Comparison of ENCODE assay signal across 34 cellular contexts in the genomic region with DNA sequence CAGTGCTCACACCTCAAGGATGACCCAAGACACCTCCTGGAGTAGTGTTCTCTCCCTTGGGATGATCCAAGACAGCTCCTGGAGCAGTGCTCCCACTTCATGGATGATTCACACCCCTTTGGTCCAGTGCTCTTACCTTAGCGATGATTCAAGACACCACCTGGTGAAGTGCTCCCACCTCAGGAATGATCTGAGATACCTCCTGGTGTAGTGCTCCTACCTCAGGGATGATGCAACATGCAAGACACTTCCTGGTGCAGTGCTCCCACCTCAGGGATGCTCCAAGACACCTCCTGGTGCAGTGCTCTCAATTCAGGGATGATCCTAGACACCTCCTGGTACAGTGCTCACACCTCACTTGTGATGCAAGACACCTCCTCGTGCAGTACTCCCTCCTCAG.
"Had no signal": no experiment of that assay in that cellular context is flagged by ENCODE, and none has a peak within 500 bp of the region (broad histone marks: within the 10 kb centered on the region; RNA-seq: fewer than 3 reads in every experiment).

No MANE protein-coding gene starts in this region.

- H3K4me2 ChIP-seq: smooth muscle cell had no signal

- ATAC-seq: naive thymus-derived CD8-positive, alpha-beta T cell; natural killer cell treated with Interleukin-12 subunit alpha and Interleukin-12 subunit beta and Interleukin-15 and Interleukin-18, amount 100 ng/mL, for 72 hours; psoas muscle; right cardiac atrium; sciatic nerve; stimulated activated memory B cell treated with anti-CD40 and anti-IgM and Interleukin-4, amounts not matched to agents 10 μg/mL and 1 μg/mL and 100 μg/mL, for 72 hours; stimulated activated naive CD8-positive, alpha-beta T cell treated with anti-CD3 and anti-CD28 coated beads, Interleukin-15, amount 100 ng/mL, for 72 hours; stimulated activated naive CD8-positive, alpha-beta T cell treated with anti-CD3 and anti-CD28 coated beads, Interleukin-15, Interleukin-2, amounts not matched to agents 100 U/mL and 50 U/mL, for 24 hours had no signal

- H3K27me3 Mint-ChIP-seq: stimulated activated memory B cell treated with anti-CD40 and anti-IgM and Interleukin-4, amounts not matched to agents 10 μg/mL and 1 μg/mL and 100 μg/mL, for 72 hours had no signal

- H3K9me3 ChIP-seq: neutrophil, ovary, testis, transverse colon, vagina had no signal

- H3K36me3 ChIP-seq: neutrophil, ovary, spleen, suprapubic skin, tibial artery, transverse colon, upper lobe of left lung, vagina had no signal

- H3K27ac Mint-ChIP-seq: naive B cell; naive thymus-derived CD8-positive, alpha-beta T cell; natural killer cell treated with Interleukin-12 subunit alpha and Interleukin-12 subunit beta and Interleukin-15 and Interleukin-18, amount 100 ng/mL, for 72 hours; nephron progenitor cell; progenitor cell of endocrine pancreas; stimulated activated memory B cell treated with anti-CD40 and anti-IgM and Interleukin-4, amounts not matched to agents 10 μg/mL and 1 μg/mL and 100 μg/mL, for 72 hours had no signal

- DNase-seq: naive B cell; nephron progenitor cell; nucleus accumbens; ovary; posterior cingulate gyrus; psoas muscle; right cardiac atrium; spleen; stimulated activated CD4-positive, alpha-beta T cell treated with anti-CD3 and anti-CD28 coated beads, Interleukin-12 subunit alpha, Interleukin-12 subunit beta, amount 100 ng/mL, for 4 hours; stimulated activated CD4-positive, alpha-beta T cell treated with anti-CD3 and anti-CD28 coated beads, Interleukin-1b, Interleukin-23, amount 100 ng/mL, for 48 hours; stimulated activated CD4-positive, alpha-beta T cell treated with anti-CD3 and anti-CD28 coated beads, Interleukin-4, amount 100 ng/mL, for 1 hour; stimulated activated CD4-positive, alpha-beta T cell treated with anti-CD3 and anti-CD28 coated beads, Interleukin-4, amount 100 ng/mL, for 4 hours; stimulated activated CD8-positive, alpha-beta memory T cell treated with anti-CD3 and anti-CD28 coated beads, Interleukin-4, amount 100 ng/mL, for 48 hours; stimulated activated naive CD4-positive, alpha-beta T cell; stimulated activated naive CD8-positive, alpha-beta T cell treated with anti-CD3 and anti-CD28 coated beads, Interleukin-15, amount 100 ng/mL, for 72 hours; stimulated activated naive CD8-positive, alpha-beta T cell treated with anti-CD3 and anti-CD28 coated beads, Interleukin-15, Interleukin-2, amounts not matched to agents 100 U/mL and 50 U/mL, for 24 hours; substantia nigra; testis; tibial artery; transverse colon; upper lobe of left lung had no signal

- H3K4me3 Mint-ChIP-seq: naive B cell; natural killer cell treated with Interleukin-12 subunit alpha and Interleukin-12 subunit beta and Interleukin-15 and Interleukin-18, amount 100 ng/mL, for 72 hours; nephron progenitor cell; neural crest cell; stimulated activated memory B cell treated with anti-CD40 and anti-IgM and Interleukin-4, amounts not matched to agents 10 μg/mL and 1 μg/mL and 100 μg/mL, for 72 hours; stimulated activated naive CD8-positive, alpha-beta T cell treated with anti-CD3 and anti-CD28 coated beads, Interleukin-15, amount 100 ng/mL, for 72 hours had no signal

- H3K36me3 Mint-ChIP-seq: natural killer cell treated with Interleukin-12 subunit alpha and Interleukin-12 subunit beta and Interleukin-15 and Interleukin-18, amount 100 ng/mL, for 72 hours; stimulated activated memory B cell treated with anti-CD40 and anti-IgM and Interleukin-4, amounts not matched to agents 10 μg/mL and 1 μg/mL and 100 μg/mL, for 72 hours had no signal

- FAIRE-seq: urothelium cell line had no signal

- H3K9ac ChIP-seq: parathyroid adenoma had no signal

- H2AFZ ChIP-seq: parathyroid adenoma had no signal

- H3K27ac ChIP-seq: neutrophil, ovary, parathyroid adenoma, psoas muscle, skin epidermis, spleen, suprapubic skin, testis, tibial artery, transverse colon, upper lobe of left lung, vagina had no signal

- H3K4me3 ChIP-seq: ovary, psoas muscle, skin epidermis, smooth muscle cell, spleen, suprapubic skin, testis, tibial artery, transverse colon, upper lobe of left lung, vagina had no signal

- H3K79me2 ChIP-seq: parathyroid adenoma had no signal

- H3K27me3 ChIP-seq: neutrophil, ovary, suprapubic skin, testis, transverse colon, upper lobe of left lung, vagina had no signal

- H3K4me1 ChIP-seq: parathyroid adenoma, psoas muscle, spleen, suprapubic skin, testis, tibial artery, transverse colon, vagina had no signal

- H3K4me1 Mint-ChIP-seq: naive B cell; naive thymus-derived CD8-positive, alpha-beta T cell; neural crest cell; stimulated activated memory B cell treated with anti-CD40 and anti-IgM and Interleukin-4, amounts not matched to agents 10 μg/mL and 1 μg/mL and 100 μg/mL, for 72 hours; stimulated activated naive CD8-positive, alpha-beta T cell treated with anti-CD3 and anti-CD28 coated beads, Interleukin-15, amount 100 ng/mL, for 72 hours had no signal
